Comparison of ENCODE assay signal across 12 cellular contexts in genomic region chr1:27970401-27970800, GRCh38. TPM values are rescaled to one million over a fixed set of nuclear protein-coding genes. Genes with fewer than 3 reads are reported as not detected.
DNase-seq lines count a peak whose midpoint lies in the region; ATAC-seq, FAIRE-seq and TF ChIP-seq lines count a peak whose summit lies in the region.
"Had no signal": no experiment of that assay in that cellular context is flagged by ENCODE, and none has a peak within 500 bp of the region (broad histone marks: within the 10 kb centered on the region; RNA-seq: fewer than 3 reads in every experiment).

No MANE protein-coding gene starts in this region.

- no peak overlapping the region for H3K4me3 ChIP-seq in aorta (ENCODE audit: low read length in 2 of 2)
- H3K4me3 ChIP-seq: A549, colonic mucosa had no signal

- WGBS in aorta, 2 donors = 57 to 63% methylated on average over 6 of the region's 6 CpGs

- H3K27me3 Mint-ChIP-seq in activated naive CD4-positive, alpha-beta T cell treated with anti-CD3 and anti-CD28 coated beads, Interleukin-2, amount 50 U/mL, for 24 hours = no peaks in the 10 kb centered on the region
- no peaks in the 10 kb centered on the region for H3K27me3 Mint-ChIP-seq in activated naive CD4-positive, alpha-beta T cell treated with anti-CD3 and anti-CD28 coated beads, Interleukin-2, amount 10 ng/mL, durations not matched to agents 7 days and 5 days
- H3K27me3 Mint-ChIP-seq in chondrocyte (ENCODE audit: low read depth) = no peaks in the 10 kb centered on the region

- H3K27ac Mint-ChIP-seq in activated naive CD4-positive, alpha-beta T cell treated with anti-CD3 and anti-CD28 coated beads, Interleukin-2, amount 50 U/mL, for 24 hours = peak overlapping the region; percentile 62
- H3K27ac Mint-ChIP-seq in activated naive CD4-positive, alpha-beta T cell treated with anti-CD3 and anti-CD28 coated beads, Interleukin-2, amount 10 ng/mL, durations not matched to agents 7 days and 5 days = no peak overlapping the region
- H3K27ac Mint-ChIP-seq in chondrocyte (ENCODE audit: unreplicated experiment) = peak overlapping the region; percentile 63

- FAIRE-seq in frontal cortex (lab: Jason Lieb, UNC) (no peak), urothelium cell line (lab: Jason Lieb, UNC) (no peak)
- FAIRE-seq: A549 had no signal

- no peaks in the 10 kb centered on the region for H3K36me3 Mint-ChIP-seq in activated naive CD4-positive, alpha-beta T cell treated with anti-CD3 and anti-CD28 coated beads, Interleukin-2, amount 50 U/mL, for 24 hours
- H3K36me3 Mint-ChIP-seq in activated naive CD4-positive, alpha-beta T cell treated with anti-CD3 and anti-CD28 coated beads, Interleukin-2, amount 10 ng/mL, durations not matched to agents 7 days and 5 days = peaks cover 28% of the 10 kb centered on the region
- peaks cover 19% of the 10 kb centered on the region for H3K36me3 Mint-ChIP-seq in chondrocyte (ENCODE audit: low read depth)

- no peaks in the 10 kb centered on the region for H3K27me3 ChIP-seq in aorta (ENCODE audit: control insufficient read depth in 1 of 2, insufficient read depth in 2 of 2, low read length in 1 of 2)
- H3K27me3 ChIP-seq: colonic mucosa had no signal

- intact Hi-C loops in aorta (cut with DNase I) = no loop called here

- peaks cover 2 to 8% of the 10 kb centered on the region in 2 donors for H3K36me3 ChIP-seq in aorta (ENCODE audit: control insufficient read depth in 1 of 2, insufficient read depth in 2 of 2, low read length in 1 of 2)

- CTCF ChIA-PET in activated naive CD4-positive, alpha-beta T cell treated with anti-CD3 and anti-CD28 coated beads, Interleukin-2, amount 10 ng/mL, durations not matched to agents 7 days and 5 days (lab: Charles Lee) = interaction anchor here (2.0 kb wide), 1 partner anchor 10 kb away, joined by 7 read pairs; no protein-coding TSS in a partner anchor

- no peak overlapping the region for H3K4me3 Mint-ChIP-seq in activated naive CD4-positive, alpha-beta T cell treated with anti-CD3 and anti-CD28 coated beads, Interleukin-2, amount 50 U/mL, for 24 hours
- no peak overlapping the region for H3K4me3 Mint-ChIP-seq in activated naive CD4-positive, alpha-beta T cell treated with anti-CD3 and anti-CD28 coated beads, Interleukin-2, amount 10 ng/mL, durations not matched to agents 7 days and 5 days
- H3K4me3 Mint-ChIP-seq in chondrocyte (ENCODE audit: unreplicated experiment) = no peak overlapping the region

- no peak for TF ChIP-seq CTCF in chondrocyte (IDR thresholded peaks at IDR 0.05)

- H3K9me3 ChIP-seq in aorta (ENCODE audit: control insufficient read depth, low read length) = no peaks in the 10 kb centered on the region
- H3K9me3 ChIP-seq: A549, colonic mucosa had no signal

- no peak for DNase-seq in activated naive CD4-positive, alpha-beta T cell treated with anti-CD3 and anti-CD28 coated beads, Interleukin-2, amount 10 ng/mL, durations not matched to agents 7 days and 5 days
- DNase-seq in chondrocyte (ENCODE audit: low spot score) = no peak
- peak; percentile 14 for DNase-seq in mesenteric fat pad (ENCODE audit: low spot score)
- DNase-seq in aorta = peak in 1 of 2 donors; percentile 73
- no peak for DNase-seq in activated CD8-positive, alpha-beta memory T cell treated with anti-CD3 and anti-CD28 coated beads, Interleukin-2, amount 50 U/mL, for 4 hours
- no peak for DNase-seq in frontal cortex (ENCODE audit: low spot score in 2 of 2)
- no peak for DNase-seq in urothelium cell line (ENCODE audit: low spot score)
- DNase-seq: colonic mucosa; stimulated activated CD4-positive, alpha-beta T cell treated with anti-CD3 and anti-CD28 coated beads, Interleukin-1b, Interleukin-23, amount 100 ng/mL, for 48 hours had no signal

- H3K27ac ChIP-seq in aorta (ENCODE audit: low read depth in 1 of 2, low read length in 2 of 2) = no peak overlapping the region
- H3K27ac ChIP-seq: A549, colonic mucosa had no signal

- peak; percentile 67 for ATAC-seq in aorta (ENCODE audit: low FRiP score)
- ATAC-seq: A549; activated CD4-positive, CD25-positive, alpha-beta regulatory T cell treated with anti-CD3 and anti-CD28 coated beads, Interleukin-2, amount 50 U/mL, for 24 hours had no signal

- no peaks in the 10 kb centered on the region for H3K4me1 ChIP-seq in aorta (ENCODE audit: control insufficient read depth in 1 of 2, insufficient read depth in 2 of 2, low read length in 2 of 2)
- H3K4me1 ChIP-seq: colonic mucosa had no signal

- peaks cover 29% of the 10 kb centered on the region for H3K4me1 Mint-ChIP-seq in activated naive CD4-positive, alpha-beta T cell treated with anti-CD3 and anti-CD28 coated beads, Interleukin-2, amount 50 U/mL, for 24 hours
- H3K4me1 Mint-ChIP-seq in activated naive CD4-positive, alpha-beta T cell treated with anti-CD3 and anti-CD28 coated beads, Interleukin-2, amount 10 ng/mL, durations not matched to agents 7 days and 5 days = peaks cover 22% of the 10 kb centered on the region
- H3K4me1 Mint-ChIP-seq in chondrocyte (ENCODE audit: low read depth) = peaks cover 30% of the 10 kb centered on the region

- no peaks in the 10 kb centered on the region for H3K9me3 Mint-ChIP-seq in activated naive CD4-positive, alpha-beta T cell treated with anti-CD3 and anti-CD28 coated beads, Interleukin-2, amount 50 U/mL, for 24 hours
- no peaks in the 10 kb centered on the region for H3K9me3 Mint-ChIP-seq in activated naive CD4-positive, alpha-beta T cell treated with anti-CD3 and anti-CD28 coated beads, Interleukin-2, amount 10 ng/mL, durations not matched to agents 7 days and 5 days
- no peaks in the 10 kb centered on the region for H3K9me3 Mint-ChIP-seq in chondrocyte (ENCODE audit: low read depth)

RNA-seq across cellular contexts. Expression of gene XKR8, which starts 10.6 kb away (rescaled TPM):
- total RNA-seq in chondrocyte (3.5 to 9.9 TPM (median 7.8 TPM) in 3 replicates), mesenteric fat pad (7.0 TPM), aorta (1 to 10 TPM; 6.8 to 7.8 TPM), frontal cortex (2.4 TPM)
- polyA plus RNA-seq in aorta = 1 to 10 TPM; 4.3 to 7.5 TPM

RNA-seq across cellular contexts. Expression of gene SMPDL3B, which starts 35.6 kb away (rescaled TPM):
- 0.15 to 0.21 TPM in 2 of 3 replicates, not detected in the other for total RNA-seq in chondrocyte
- total RNA-seq in mesenteric fat pad = not detected
- under 1 TPM in 1 of 2 donors, not detected in 1; 0.49 TPM for total RNA-seq in aorta
- 1 to 10 TPM in 1 of 2 donors, not detected in 1; 3.0 TPM for polyA plus RNA-seq in aorta
- 0.82 TPM for total RNA-seq in frontal cortex

RNA-seq across cellular contexts. Expression of gene RPA2, which starts 56.0 kb away (rescaled TPM):
- 15.1 to 24.8 TPM (median 15.5 TPM) in 3 replicates for total RNA-seq in chondrocyte
- total RNA-seq in mesenteric fat pad = 31.6 TPM
- 10 to 100 TPM; 22.2 to 22.6 TPM for total RNA-seq in aorta
- 10 to 100 TPM; 22.4 to 28.5 TPM for polyA plus RNA-seq in aorta
- 86.8 TPM for total RNA-seq in frontal cortex
